ENCODE assay signal across 14 cellular contexts in the genomic region with DNA sequence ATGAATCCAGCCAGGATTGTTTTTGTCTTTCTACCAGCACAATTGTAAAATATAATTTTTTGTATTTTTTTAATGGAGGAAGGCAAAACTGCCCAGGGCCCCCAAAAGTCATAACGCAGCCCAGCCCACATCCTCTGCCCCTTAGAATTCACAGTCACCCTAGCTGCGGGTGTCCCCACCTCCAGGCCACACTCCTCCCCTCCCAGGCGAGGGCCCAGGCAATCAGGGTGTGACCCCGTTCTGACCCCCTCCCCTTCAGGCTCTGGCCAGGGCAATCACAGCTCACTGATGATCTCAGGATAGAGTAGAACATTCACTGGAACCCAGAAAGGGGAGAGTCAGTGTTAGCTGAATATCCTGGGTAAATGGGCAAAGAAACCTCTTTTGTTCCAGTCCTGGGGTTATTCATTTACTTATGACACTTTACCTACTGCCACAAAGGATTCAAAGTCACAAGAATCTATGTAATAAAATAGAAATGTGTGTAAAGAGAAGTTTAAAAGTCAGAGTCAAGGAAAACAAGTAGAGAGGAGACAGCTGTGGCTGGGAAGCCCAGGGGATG.
DNase-seq lines count a peak whose midpoint lies in the region; ATAC-seq and TF ChIP-seq lines count a peak whose summit lies in the region.
"Had no signal": no experiment of that assay in that cellular context is flagged by ENCODE, and none has a peak within 500 bp of the region (broad histone marks: within the 10 kb centered on the region; RNA-seq: fewer than 3 reads in every experiment).

No MANE protein-coding gene starts in this region.

- no peaks in the 10 kb centered on the region for H3K79me2 ChIP-seq in H9 (ENCODE audit: insufficient read depth, low read length)

- H4K20me1 ChIP-seq in BLaER1 treated with 17β-estradiol and CSF1 and Interleukin-3, amounts not matched to agents 10 nM and 100 nM, result no peaks in the 10 kb centered on the region
- no peaks in the 10 kb centered on the region for H4K20me1 ChIP-seq in H9 (ENCODE audit: control insufficient read depth, insufficient read depth, insufficient read length)

- H3K4me1 Mint-ChIP-seq in H9 (peaks cover 4 to 6% of the 10 kb centered on the region in 2 experiments; a peak in 1 of 4 replicates), endodermal cell (peaks cover 19% of the 10 kb centered on the region)
- H3K4me1 Mint-ChIP-seq: CD8-positive, alpha-beta memory T cell had no signal

- H4K91ac ChIP-seq in H9 (ENCODE audit: insufficient read length, low read depth, low read length), result no peak overlapping the region

- H3K4me1 ChIP-seq in BLaER1 treated with 17β-estradiol and CSF1 and Interleukin-3, amounts not matched to agents 10 nM and 100 nM, result peaks cover 50 to 55% (median 53%) of the 10 kb centered on the region in 10 experiments
- H3K4me1 ChIP-seq in H9 (ENCODE audit: insufficient read depth, low read length), result no peaks in the 10 kb centered on the region
- H3K4me1 ChIP-seq in endodermal cell (ENCODE audit: control insufficient read depth, insufficient read depth, low read length), result peaks cover 13% of the 10 kb centered on the region

- H3K4ac ChIP-seq in H9 (ENCODE audit: low read depth, low read length), result no peak overlapping the region

- no peak overlapping the region for H2AFZ ChIP-seq in H9 (ENCODE audit: low read length)

- no peaks in the 10 kb centered on the region for H3K36me3 Mint-ChIP-seq in H9 (ENCODE audit: insufficient read depth in 1 of 3, low read depth in 3 of 3)
- peaks cover 2% of the 10 kb centered on the region for H3K36me3 Mint-ChIP-seq in endodermal cell (ENCODE audit: low read depth)
- H3K36me3 Mint-ChIP-seq: CD8-positive, alpha-beta memory T cell had no signal

- H2AK5ac ChIP-seq in H9 (ENCODE audit: insufficient read length, low read length), result no peak overlapping the region

- H3K27me3 ChIP-seq in BLaER1 treated with 17β-estradiol and CSF1 and Interleukin-3, amounts not matched to agents 10 nM and 100 nM, result 0 out of 22 replicates have a peak, but pooled peaks cover 0 to 8% (median 0%) of the 10 kb centered on the region in 11 experiments
- H3K27me3 ChIP-seq in H9 (ENCODE audit: insufficient read depth, low read length), result no peaks in the 10 kb centered on the region
- H3K27me3 ChIP-seq in endodermal cell (ENCODE audit: control insufficient read depth, insufficient read depth, low read length, poor library complexity, severe bottlenecking), result peaks cover 14% of the 10 kb centered on the region

- H3K4me3 Mint-ChIP-seq in H9, result no peak overlapping the region
- no peak overlapping the region for H3K4me3 Mint-ChIP-seq in endodermal cell
- H3K4me3 Mint-ChIP-seq: CD8-positive, alpha-beta memory T cell had no signal

- H3K79me1 ChIP-seq in H9 (ENCODE audit: insufficient read depth, low read depth, low read length, poor library complexity, severe bottlenecking), result no peaks in the 10 kb centered on the region

- no peaks in the 10 kb centered on the region for H3K23me2 ChIP-seq in H9 (ENCODE audit: insufficient read length, low read depth, low read length, poor library complexity, severe bottlenecking)

- peak overlapping the region; percentile 68 to 95 (median 83) for H3K4me2 ChIP-seq in BLaER1 treated with 17β-estradiol and CSF1 and Interleukin-3, amounts not matched to agents 10 nM and 100 nM
- no peak overlapping the region for H3K4me2 ChIP-seq in H9 (ENCODE audit: insufficient read depth, insufficient read length, low read length)

- H3K4me3 ChIP-seq in BLaER1 treated with 17β-estradiol and CSF1 and Interleukin-3, amounts not matched to agents 10 nM and 100 nM, result no peak overlapping the region
- no peak overlapping the region for H3K4me3 ChIP-seq in endodermal cell (ENCODE audit: low read length)
- H3K4me3 ChIP-seq: GM12878 had no signal

- no peak overlapping the region for H3K18ac ChIP-seq in H9 (ENCODE audit: insufficient read length, low read depth, low read length)

- no peaks in the 10 kb centered on the region for H3K9me3 ChIP-seq in BLaER1 treated with 17β-estradiol and CSF1 and Interleukin-3, amounts not matched to agents 10 nM and 100 nM (replicated peaks in 1 of 11)
- no peaks in the 10 kb centered on the region for H3K9me3 ChIP-seq in H9 (ENCODE audit: control insufficient read depth, low read depth, low read length)
- H3K9me3 ChIP-seq in endodermal cell (ENCODE audit: control insufficient read depth, low read length), result no peaks in the 10 kb centered on the region

- H2BK20ac ChIP-seq in H9 (ENCODE audit: low read depth, low read length, poor library complexity, severe bottlenecking), result no peak overlapping the region

- no peak overlapping the region for H3K56ac ChIP-seq in H9 (ENCODE audit: insufficient read length, low read depth, low read length)

- peak overlapping the region in 10 of 11 experiments; percentile 39 to 82 (median 72); a peak in 19 of 22 replicates for H3K27ac ChIP-seq in BLaER1 treated with 17β-estradiol and CSF1 and Interleukin-3, amounts not matched to agents 10 nM and 100 nM
- H3K27ac ChIP-seq in H9 (ENCODE audit: insufficient read length, low read depth, low read length) (no peak overlapping the region), endodermal cell (ENCODE audit: low read depth, low read length) (no peak overlapping the region)

- H3K23ac ChIP-seq in H9 (ENCODE audit: insufficient read length, low read depth, low read length), result no peak overlapping the region

- no peak overlapping the region for H2BK15ac ChIP-seq in H9 (ENCODE audit: low read depth, low read length)

- ATAC-seq in sciatic nerve, result no peak

- no peaks in the 10 kb centered on the region for H3K9me3 Mint-ChIP-seq in H9
- no peaks in the 10 kb centered on the region for H3K9me3 Mint-ChIP-seq in endodermal cell
- H3K9me3 Mint-ChIP-seq: CD8-positive, alpha-beta memory T cell had no signal

- peaks cover 34% of the 10 kb centered on the region for H3K27me3 Mint-ChIP-seq in H9 (ENCODE audit: low read depth)
- H3K27me3 Mint-ChIP-seq in endodermal cell (ENCODE audit: insufficient read depth), result peaks cover 15% of the 10 kb centered on the region

- no peak overlapping the region for H4K8ac ChIP-seq in H9 (replicated peaks; ENCODE audit: insufficient read length, low read depth, low read length)

- H2BK12ac ChIP-seq in H9 (ENCODE audit: insufficient read length, low read depth, low read length), result no peak overlapping the region

- H3T11ph ChIP-seq in H9 (ENCODE audit: low read length), result no peak overlapping the region

- DNase-seq in H9 (peak; percentile 17), islet precursor cell (peak; percentile 17), sciatic nerve (ENCODE audit: low spot score) (peak; percentile 35), endodermal cell (no peak)
- no peak for DNase-seq in activated CD4-positive, alpha-beta T cell treated with anti-CD3 and anti-CD28 coated beads for 48 hours
- no peak for DNase-seq in stimulated activated CD4-positive, alpha-beta T cell treated with anti-CD3 and anti-CD28 coated beads, Interleukin-2, amount 100 ng/mL, for 48 hours
- DNase-seq: CD8-positive, alpha-beta memory T cell; DMS79 treated with DMSO at 0.1 percent for 48 hours; HCEC 1CT; NCI-H187; NCI-H446 treated with DMSO at 0.1 percent for 48 hours; NK-92 treated with Interleukin-12 subunit alpha and Interleukin-12 subunit beta, amount 100 ng/mL, for 24 hours had no signal

- H3K14ac ChIP-seq in H9 (ENCODE audit: insufficient read depth, low read length), result no peak overlapping the region

- H3K36me3 ChIP-seq in BLaER1 treated with 17β-estradiol and CSF1 and Interleukin-3, amounts not matched to agents 10 nM and 100 nM, result no peaks in the 10 kb centered on the region
- H3K36me3 ChIP-seq in endodermal cell (ENCODE audit: control insufficient read depth, insufficient read depth, low read length), result no peaks in the 10 kb centered on the region

- H2BK120ac ChIP-seq in H9 (ENCODE audit: low read depth, low read length, poor library complexity, severe bottlenecking), result no peak overlapping the region

- WGBS in H9 (ENCODE audit: extremely low coverage, insufficient read length, low lambda C conversion rate), result no CpG with 5 or more reads among the region's 4 CpGs
- 90% methylated on average over 4 of the region's 4 CpGs; no CpG with 5 or more reads in 1 of the 2 experiments for WGBS in endodermal cell (ENCODE audit: insufficient coverage in 1 of 2, insufficient read length in 1 of 2), 2 experiments

- no peak overlapping the region for H4K5ac ChIP-seq in H9 (ENCODE audit: insufficient read length, low read depth, low read length)

- H2BK5ac ChIP-seq in H9 (ENCODE audit: insufficient read length, low read length), result no peak overlapping the region

- H3K27ac Mint-ChIP-seq in H9 (no peak overlapping the region), endodermal cell (no peak overlapping the region)

- intact Hi-C loops in sciatic nerve (cut with DNase I), result no loop called here

- TF ChIP-seq CTCF in H9 (conservative IDR thresholded peaks at IDR 0.05), result no peak
- TF ChIP-seq CTCF in endodermal cell (conservative IDR thresholded peaks at IDR 0.05), result no peak

- peak overlapping the region in 7 of 11 experiments; percentile 27 to 66 (median 53); a peak in 11 of 22 replicates for H3K9ac ChIP-seq in BLaER1 treated with 17β-estradiol and CSF1 and Interleukin-3, amounts not matched to agents 10 nM and 100 nM
- no peak overlapping the region for H3K9ac ChIP-seq in H9 (ENCODE audit: extremely low read depth, insufficient read length, low read length)
- no peak overlapping the region for H3K9ac ChIP-seq in endodermal cell (ENCODE audit: extremely low read depth, low read length, poor library complexity, severe bottlenecking)

Comparison
In these comparisons a context has a peak if more than half of its experiments do, and no peak if none do; other contexts are left out.
1. H3K27ac ChIP-seq: peak in BLaER1 treated with 17β-estradiol and CSF1 and Interleukin-3, amounts not matched to agents 10 nM and 100 nM (10 of 11); none in H9 (single experiment) and endodermal cell (single experiment).
2. H3K9ac ChIP-seq: peak in BLaER1 treated with 17β-estradiol and CSF1 and Interleukin-3, amounts not matched to agents 10 nM and 100 nM (7 of 11); none in H9 (single experiment) and endodermal cell (single experiment).
3. DNase-seq: peak in H9 (single experiment), islet precursor cell (single experiment) and sciatic nerve (single experiment); none in activated CD4-positive, alpha-beta T cell treated with anti-CD3 and anti-CD28 coated beads for 48 hours (single experiment), stimulated activated CD4-positive, alpha-beta T cell treated with anti-CD3 and anti-CD28 coated beads, Interleukin-2, amount 100 ng/mL, for 48 hours (0 of 2) and endodermal cell (single experiment).